In the genomic region with DNA sequence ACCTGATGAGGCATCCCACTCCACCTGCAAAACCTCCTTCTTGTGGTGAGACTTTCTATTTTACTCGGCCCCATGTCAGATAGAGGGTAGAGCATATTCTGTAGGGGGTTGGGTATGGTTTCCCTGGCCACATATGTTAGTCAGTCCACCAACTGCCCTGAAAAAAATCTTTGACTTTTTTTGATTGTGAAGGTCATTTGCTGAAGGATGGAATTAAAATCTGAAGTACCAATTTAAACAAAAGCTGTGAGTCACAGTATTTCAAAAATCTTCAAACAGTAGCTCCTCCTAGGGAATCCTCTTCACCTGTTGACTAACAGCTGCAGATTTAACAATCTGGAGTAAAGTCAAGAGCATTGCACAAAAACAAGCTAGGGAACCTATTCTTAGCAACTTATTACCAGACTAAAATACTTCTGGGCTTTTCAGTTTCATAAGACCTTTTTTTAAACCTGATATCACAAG, we compare ENCODE assay signal across 8 cellular contexts. TPM values are rescaled to one million over a fixed set of nuclear protein-coding genes. Genes with fewer than 3 reads are reported as not detected.
DNase-seq lines count a peak whose midpoint lies in the region; ATAC-seq and TF ChIP-seq lines count a peak whose summit lies in the region.

No MANE protein-coding gene starts in this region.

- no peaks in the 10 kb centered on the region for H3K36me3 ChIP-seq in BE2C

- ATAC-seq in GM18858 (IDR thresholded peaks at IDR 0.05; ENCODE audit: unreplicated experiment) (peak; percentile 92), GM19467 (IDR thresholded peaks at IDR 0.05; ENCODE audit: unreplicated experiment) (peak; percentile 82), HG03060 (IDR thresholded peaks at IDR 0.05; ENCODE audit: low read depth, unreplicated experiment) (peak; percentile 97)

- H3K9me3 ChIP-seq in BE2C, result no peaks in the 10 kb centered on the region

- H3K4me3 ChIP-seq in coronary artery, result no peak overlapping the region
- H3K4me3 ChIP-seq in BE2C (ENCODE audit: low read depth, low read length), result no peak overlapping the region

- no peaks in the 10 kb centered on the region for H3K4me1 ChIP-seq in BE2C

- DNase-seq in coronary artery (ENCODE audit: low spot score) (no peak), BE2C (no peak), HPDE6-E6E7 (ENCODE audit: extremely low spot score) (no peak), hippocampal formation (lab: John Stamatoyannopoulos, UW) (no peak), NCI-H510A (lab: John Stamatoyannopoulos, UW) (no peak)

- TF ChIP-seq CTCF in coronary artery (IDR thresholded peaks at IDR 0.05), result no peak
- no peak for TF ChIP-seq CTCF in BE2C (IDR thresholded peaks at IDR 0.05; ENCODE audit: low read depth, low read length)

- peak overlapping the region; percentile 29 to 74 for H3K27ac ChIP-seq in coronary artery

- H3K27me3 ChIP-seq in BE2C, result no peaks in the 10 kb centered on the region

RNA-seq across cellular contexts. Expression of a gene that starts 8.0 kb away (rescaled TPM):
- polyA plus RNA-seq in BE2C (2012; ENCODE audit: insufficient read depth, insufficient read length, low read depth), result not detected

RNA-seq across cellular contexts. Expression of a gene that starts 53.8 kb away (rescaled TPM):
- polyA plus RNA-seq in BE2C (2012; ENCODE audit: insufficient read depth, insufficient read length, low read depth), result 24.8 TPM

RNA-seq across cellular contexts. Expression of a gene that starts 55.8 kb away (rescaled TPM):
- polyA plus RNA-seq in BE2C (2012; ENCODE audit: insufficient read depth, insufficient read length, low read depth), result 1.4 TPM
